ENCODE assay signal across 2 cellular contexts in the genomic region with DNA sequence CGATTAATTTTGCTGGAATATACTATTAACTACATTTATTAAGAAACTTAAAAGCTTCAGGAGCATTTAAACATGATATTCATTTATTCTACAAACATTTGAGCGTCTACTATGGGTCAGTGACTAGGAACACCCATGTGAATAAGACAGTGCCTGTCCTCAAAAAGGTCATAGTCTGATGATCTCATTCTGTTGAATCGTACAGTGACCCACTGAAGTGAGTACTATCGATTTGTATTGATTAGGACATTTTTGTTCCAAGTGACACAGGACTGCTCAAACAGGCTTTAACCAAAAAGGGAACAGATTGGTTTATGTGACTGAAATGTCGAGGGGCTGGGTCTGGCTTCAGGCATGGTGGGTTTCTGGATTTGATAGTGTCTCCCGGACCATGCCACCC.
TF ChIP-seq lines count a peak whose summit lies in the region.

No MANE protein-coding gene starts in this region.

TF ChIP-seq in IMR-90, 13 proteins besides CTCF, POLR2A, EP300 and RAD21:
- TF ChIP-seq MAFK (IDR thresholded peaks at IDR 0.05; ENCODE audit: low read depth, low read length) (no peak), RCOR1 (IDR thresholded peaks at IDR 0.05; ENCODE audit: insufficient replicate concordance, low read length) (no peak), SMC3 (IDR thresholded peaks at IDR 0.05; ENCODE audit: low read depth, low read length) (no peak)

TF ChIP-seq in HepG2, 621 proteins besides CTCF, POLR2A, EP300 and RAD21:
- TF ChIP-seq ONECUT2 (CRISPR knock-in tag; IDR thresholded peaks at IDR 0.05): 0 out of 2 replicates have a peak, but pooled peaks have one; percentile 18
- TF ChIP-seq KAT2B (IDR thresholded peaks at IDR 0.05; ENCODE audit: borderline replicate concordance, low read depth, low read length): peak; percentile 98
- TF ChIP-seq ZFX (CRISPR knock-in tag; IDR thresholded peaks at IDR 0.05; ENCODE audit: low read depth): no peak
